1 cellular context compared by ENCODE assay signal in the genomic region with DNA sequence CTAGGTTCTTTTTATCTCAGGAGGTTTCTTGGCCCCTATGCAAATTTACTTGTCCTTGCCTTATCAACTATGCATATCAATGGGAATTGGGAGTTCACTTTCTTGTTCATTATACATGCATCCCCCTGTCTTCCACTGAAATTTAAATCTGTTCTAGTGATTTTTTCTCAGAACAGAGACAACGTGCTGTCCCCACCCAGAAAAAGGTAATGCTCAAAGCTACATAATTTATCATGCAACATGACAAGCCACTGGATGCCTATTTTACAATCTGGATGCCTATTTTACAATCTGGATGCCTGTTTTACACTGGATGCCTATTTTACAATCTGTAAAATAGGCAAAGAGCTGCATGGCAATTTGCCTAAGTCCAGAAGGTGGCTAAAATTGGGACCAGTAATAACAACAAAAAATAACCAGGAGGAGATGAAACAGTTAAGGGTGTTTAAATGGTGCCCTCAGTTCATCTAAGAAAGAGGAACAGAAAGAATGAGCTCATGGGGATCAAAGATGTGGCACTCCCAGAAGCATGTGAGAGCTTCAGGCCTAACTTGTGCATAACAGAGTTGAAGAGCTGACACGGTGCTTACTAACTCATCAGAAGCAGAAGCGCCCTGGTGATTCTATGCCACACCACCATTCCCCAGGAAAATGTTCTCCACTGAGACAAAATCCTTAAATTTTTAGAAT.
TF ChIP-seq lines count a peak whose summit lies in the region.

No MANE protein-coding gene starts in this region.

TF ChIP-seq in GM12878, 131 proteins besides CTCF, POLR2A, EP300 and RAD21 (continued from another document):
- TF ChIP-seq, protein P1, sequence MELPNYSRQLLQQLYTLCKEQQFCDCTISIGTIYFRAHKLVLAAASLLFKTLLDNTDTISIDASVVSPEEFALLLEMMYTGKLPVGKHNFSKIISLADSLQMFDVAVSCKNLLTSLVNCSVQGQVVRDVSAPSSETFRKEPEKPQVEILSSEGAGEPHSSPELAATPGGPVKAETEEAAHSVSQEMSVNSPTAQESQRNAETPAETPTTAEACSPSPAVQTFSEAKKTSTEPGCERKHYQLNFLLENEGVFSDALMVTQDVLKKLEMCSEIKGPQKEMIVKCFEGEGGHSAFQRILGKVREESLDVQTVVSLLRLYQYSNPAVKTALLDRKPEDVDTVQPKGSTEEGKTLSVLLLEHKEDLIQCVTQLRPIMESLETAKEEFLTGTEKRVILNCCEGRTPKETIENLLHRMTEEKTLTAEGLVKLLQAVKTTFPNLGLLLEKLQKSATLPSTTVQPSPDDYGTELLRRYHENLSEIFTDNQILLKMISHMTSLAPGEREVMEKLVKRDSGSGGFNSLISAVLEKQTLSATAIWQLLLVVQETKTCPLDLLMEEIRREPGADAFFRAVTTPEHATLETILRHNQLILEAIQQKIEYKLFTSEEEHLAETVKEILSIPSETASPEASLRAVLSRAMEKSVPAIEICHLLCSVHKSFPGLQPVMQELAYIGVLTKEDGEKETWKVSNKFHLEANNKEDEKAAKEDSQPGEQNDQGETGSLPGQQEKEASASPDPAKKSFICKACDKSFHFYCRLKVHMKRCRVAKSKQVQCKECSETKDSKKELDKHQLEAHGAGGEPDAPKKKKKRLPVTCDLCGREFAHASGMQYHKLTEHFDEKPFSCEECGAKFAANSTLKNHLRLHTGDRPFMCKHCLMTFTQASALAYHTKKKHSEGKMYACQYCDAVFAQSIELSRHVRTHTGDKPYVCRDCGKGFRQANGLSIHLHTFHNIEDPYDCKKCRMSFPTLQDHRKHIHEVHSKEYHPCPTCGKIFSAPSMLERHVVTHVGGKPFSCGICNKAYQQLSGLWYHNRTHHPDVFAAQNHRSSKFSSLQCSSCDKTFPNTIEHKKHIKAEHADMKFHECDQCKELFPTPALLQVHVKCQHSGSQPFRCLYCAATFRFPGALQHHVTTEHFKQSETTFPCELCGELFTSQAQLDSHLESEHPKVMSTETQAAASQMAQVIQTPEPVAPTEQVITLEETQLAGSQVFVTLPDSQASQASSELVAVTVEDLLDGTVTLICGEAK (IDR thresholded peaks at IDR 0.05; ENCODE audit: borderline replicate concordance) = no peak
- peak; percentile 91 for TF ChIP-seq EED (IDR thresholded peaks at IDR 0.05; ENCODE audit: low read depth)
- TF ChIP-seq CREB1 (IDR thresholded peaks at IDR 0.05; ENCODE audit: low read depth) = peak; percentile 65; the same call in 1 of the 2 replicates
- TF ChIP-seq TARDBP (IDR thresholded peaks at IDR 0.05; ENCODE audit: borderline replicate concordance) = no peak
- TF ChIP-seq IKZF2 (IDR thresholded peaks at IDR 0.05) = peak; percentile 86 to 89
- peak; percentile 78 for TF ChIP-seq NBN (IDR thresholded peaks at IDR 0.05)
- TF ChIP-seq FOXM1 (IDR thresholded peaks at IDR 0.05; ENCODE audit: low read depth, low read length) = peak; percentile 64; the same call in 1 of the 2 replicates
- TF ChIP-seq IKZF1 (conservative IDR thresholded peaks at IDR 0.05) = peak; percentile 87
- TF ChIP-seq, protein P2, sequence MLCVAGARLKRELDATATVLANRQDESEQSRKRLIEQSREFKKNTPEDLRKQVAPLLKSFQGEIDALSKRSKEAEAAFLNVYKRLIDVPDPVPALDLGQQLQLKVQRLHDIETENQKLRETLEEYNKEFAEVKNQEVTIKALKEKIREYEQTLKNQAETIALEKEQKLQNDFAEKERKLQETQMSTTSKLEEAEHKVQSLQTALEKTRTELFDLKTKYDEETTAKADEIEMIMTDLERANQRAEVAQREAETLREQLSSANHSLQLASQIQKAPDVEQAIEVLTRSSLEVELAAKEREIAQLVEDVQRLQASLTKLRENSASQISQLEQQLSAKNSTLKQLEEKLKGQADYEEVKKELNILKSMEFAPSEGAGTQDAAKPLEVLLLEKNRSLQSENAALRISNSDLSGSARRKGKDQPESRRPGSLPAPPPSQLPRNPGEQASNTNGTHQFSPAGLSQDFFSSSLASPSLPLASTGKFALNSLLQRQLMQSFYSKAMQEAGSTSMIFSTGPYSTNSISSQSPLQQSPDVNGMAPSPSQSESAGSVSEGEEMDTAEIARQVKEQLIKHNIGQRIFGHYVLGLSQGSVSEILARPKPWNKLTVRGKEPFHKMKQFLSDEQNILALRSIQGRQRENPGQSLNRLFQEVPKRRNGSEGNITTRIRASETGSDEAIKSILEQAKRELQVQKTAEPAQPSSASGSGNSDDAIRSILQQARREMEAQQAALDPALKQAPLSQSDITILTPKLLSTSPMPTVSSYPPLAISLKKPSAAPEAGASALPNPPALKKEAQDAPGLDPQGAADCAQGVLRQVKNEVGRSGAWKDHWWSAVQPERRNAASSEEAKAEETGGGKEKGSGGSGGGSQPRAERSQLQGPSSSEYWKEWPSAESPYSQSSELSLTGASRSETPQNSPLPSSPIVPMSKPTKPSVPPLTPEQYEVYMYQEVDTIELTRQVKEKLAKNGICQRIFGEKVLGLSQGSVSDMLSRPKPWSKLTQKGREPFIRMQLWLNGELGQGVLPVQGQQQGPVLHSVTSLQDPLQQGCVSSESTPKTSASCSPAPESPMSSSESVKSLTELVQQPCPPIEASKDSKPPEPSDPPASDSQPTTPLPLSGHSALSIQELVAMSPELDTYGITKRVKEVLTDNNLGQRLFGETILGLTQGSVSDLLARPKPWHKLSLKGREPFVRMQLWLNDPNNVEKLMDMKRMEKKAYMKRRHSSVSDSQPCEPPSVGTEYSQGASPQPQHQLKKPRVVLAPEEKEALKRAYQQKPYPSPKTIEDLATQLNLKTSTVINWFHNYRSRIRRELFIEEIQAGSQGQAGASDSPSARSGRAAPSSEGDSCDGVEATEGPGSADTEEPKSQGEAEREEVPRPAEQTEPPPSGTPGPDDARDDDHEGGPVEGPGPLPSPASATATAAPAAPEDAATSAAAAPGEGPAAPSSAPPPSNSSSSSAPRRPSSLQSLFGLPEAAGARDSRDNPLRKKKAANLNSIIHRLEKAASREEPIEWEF (IDR thresholded peaks at IDR 0.05; ENCODE audit: insufficient replicate concordance, low read depth, low read length) = peak; percentile 42
- peak; percentile 91 for TF ChIP-seq BCL11A (IDR thresholded peaks at IDR 0.05; ENCODE audit: low read depth, low read length)
- TF ChIP-seq CHD2 (IDR thresholded peaks at IDR 0.05; ENCODE audit: borderline replicate concordance, low read depth, low read length) = 0 out of 2 replicates have a peak, but pooled peaks have one; percentile 49
- peak; percentile 64; the same call in 1 of the 2 replicates for TF ChIP-seq ZBED1 (IDR thresholded peaks at IDR 0.05; ENCODE audit: borderline replicate concordance)
